Comparison of ENCODE assay signal across 15 cellular contexts in the genomic region with DNA sequence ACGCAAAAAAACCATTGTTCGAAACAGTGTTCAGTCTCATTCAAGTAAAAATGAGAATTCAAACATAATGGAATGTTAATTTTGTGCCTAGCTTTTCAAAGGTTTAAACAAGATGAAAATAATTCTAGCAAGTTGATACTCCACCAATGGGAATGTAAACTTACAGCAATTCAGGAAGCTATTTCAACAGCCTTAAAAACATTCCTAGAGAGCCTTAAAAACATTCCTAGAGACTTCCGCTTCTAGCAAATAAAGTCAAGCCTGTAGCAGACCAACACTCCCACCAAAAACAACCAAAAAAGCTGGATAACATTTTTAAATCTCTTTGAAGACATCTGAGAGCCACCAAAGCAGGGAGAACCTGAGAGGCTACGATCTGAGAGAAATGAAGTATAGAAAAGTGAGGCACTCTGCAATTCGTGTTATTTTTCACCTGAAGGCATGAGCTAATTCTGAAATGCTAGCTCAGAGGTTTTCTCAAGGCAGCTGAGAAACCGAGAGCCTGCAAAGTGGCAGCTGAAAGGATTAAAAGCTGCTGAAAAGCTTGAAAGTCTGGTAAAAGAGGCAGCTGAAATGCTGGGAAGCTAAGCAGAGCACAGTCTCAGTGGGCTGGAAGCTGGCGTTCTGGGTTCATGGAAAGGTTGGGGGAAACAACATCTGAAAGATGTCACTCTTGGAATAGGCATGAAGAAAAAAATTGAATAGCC. TPM values are rescaled to one million over a fixed set of nuclear protein-coding genes. Genes with fewer than 3 reads are reported as not detected.
DNase-seq lines count a peak whose midpoint lies in the region; ATAC-seq and TF ChIP-seq lines count a peak whose summit lies in the region.
"Had no signal": no experiment of that assay in that cellular context is flagged by ENCODE, and none has a peak within 500 bp of the region (broad histone marks: within the 10 kb centered on the region; RNA-seq: fewer than 3 reads in every experiment).

No MANE protein-coding gene starts in this region.

- peak overlapping the region in 1 of 2 donors; percentile 21 for H3K27ac ChIP-seq in coronary artery
- H3K27ac ChIP-seq in mesenchymal stem cell (ENCODE audit: low read length, poor library complexity, severe bottlenecking), result peak overlapping the region; percentile 46
- H3K27ac ChIP-seq in thoracic aorta, result peak overlapping the region; percentile 6 to 25
- H3K27ac ChIP-seq: BLaER1 treated with 17β-estradiol and CSF1 and Interleukin-3, amounts not matched to agents 10 nM and 100 nM; colonic mucosa; upper lobe of right lung; VCaP had no signal

- H2AK5ac ChIP-seq in mesenchymal stem cell (ENCODE audit: low read length, severe bottlenecking), result no peak overlapping the region

- H3K4me1 ChIP-seq in mesenchymal stem cell (ENCODE audit: control insufficient read depth, insufficient read depth, low read depth, low read length) (no peaks in the 10 kb centered on the region), thoracic aorta (ENCODE audit: control insufficient read depth in 1 of 2, low read depth in 2 of 2) (peaks cover 16 to 28% of the 10 kb centered on the region in 2 donors)
- H3K4me1 ChIP-seq: colonic mucosa, upper lobe of right lung had no signal

- H3K4me2 ChIP-seq in mesenchymal stem cell (ENCODE audit: low read length, poor library complexity, severe bottlenecking), result peak overlapping the region; percentile 59
- H3K4me2 ChIP-seq: BLaER1 treated with 17β-estradiol and CSF1 and Interleukin-3, amounts not matched to agents 10 nM and 100 nM had no signal

- no peaks in the 10 kb centered on the region for H3K36me3 ChIP-seq in MG63
- no peaks in the 10 kb centered on the region for H3K36me3 ChIP-seq in mesenchymal stem cell (ENCODE audit: control insufficient read depth in 1 of 2, insufficient read depth in 2 of 2, low read depth in 1 of 2, low read length in 2 of 2)
- no peaks in the 10 kb centered on the region for H3K36me3 ChIP-seq in thoracic aorta
- H3K36me3 ChIP-seq: colonic mucosa, upper lobe of right lung had no signal

- WGBS in mesenchymal stem cell, result 14% methylated on average over 5 of the region's 7 CpGs

- no peaks in the 10 kb centered on the region for H3K9me3 ChIP-seq in MG63
- no peaks in the 10 kb centered on the region for H3K9me3 ChIP-seq in mesenchymal stem cell (ENCODE audit: control insufficient read depth, low read length)
- no peaks in the 10 kb centered on the region for H3K9me3 ChIP-seq in thoracic aorta
- H3K9me3 ChIP-seq: colonic mucosa, upper lobe of right lung had no signal

- H3K27me3 ChIP-seq in MG63, result no peaks in the 10 kb centered on the region
- H3K27me3 ChIP-seq in mesenchymal stem cell (ENCODE audit: control insufficient read depth in 1 of 2, insufficient read depth in 1 of 2, low read length in 2 of 2), result no peaks in the 10 kb centered on the region
- H3K27me3 ChIP-seq in thoracic aorta (replicated peaks; ENCODE audit: insufficient read depth), result no peaks in the 10 kb centered on the region
- H3K27me3 ChIP-seq: BLaER1 treated with 17β-estradiol and CSF1 and Interleukin-3, amounts not matched to agents 10 nM and 100 nM; colonic mucosa; upper lobe of right lung had no signal

- H3K4ac ChIP-seq in mesenchymal stem cell (ENCODE audit: low read depth in 1 of 2, low read length in 2 of 2), result peak overlapping the region in 1 of 2 experiments; percentile 4

- H2AFZ ChIP-seq in mesenchymal stem cell (ENCODE audit: low read depth, low read length), result no peak overlapping the region

- H3K9ac ChIP-seq in mesenchymal stem cell (ENCODE audit: low read length), result no peak overlapping the region
- H3K9ac ChIP-seq: BLaER1 treated with 17β-estradiol and CSF1 and Interleukin-3, amounts not matched to agents 10 nM and 100 nM had no signal

- TF ChIP-seq CTCF in coronary artery (IDR thresholded peaks at IDR 0.05) (no peak), thoracic aorta (IDR thresholded peaks at IDR 0.05) (no peak)

- DNase-seq in MG63 (no peak), coronary artery (ENCODE audit: low spot score) (no peak), mesenchymal stem cell (peak; percentile 52), thoracic aorta (ENCODE audit: low spot score) (no peak), epidermal melanocyte (ENCODE audit: insufficient read length, low spot score) (no peak), GM19238 (ENCODE audit: insufficient read length, low spot score) (no peak), HuH-7.5 (ENCODE audit: low spot score) (no peak)
- DNase-seq: colonic mucosa; DMS79; NCI-H1092; stimulated activated CD4-positive, alpha-beta T cell treated with anti-CD3 and anti-CD28 coated beads, Interleukin-1b, Interleukin-23, amount 100 ng/mL, for 48 hours; upper lobe of right lung had no signal

- no peak overlapping the region for H4K8ac ChIP-seq in mesenchymal stem cell (ENCODE audit: low read length)

- peaks cover 4% of the 10 kb centered on the region for H3K79me1 ChIP-seq in mesenchymal stem cell (replicated peaks; ENCODE audit: low read length, poor library complexity, severe bottlenecking)

- H3K23ac ChIP-seq in mesenchymal stem cell (ENCODE audit: low read length in 2 of 2), result no peak overlapping the region

- H3K18ac ChIP-seq in mesenchymal stem cell (ENCODE audit: low read depth in 1 of 2, low read length in 2 of 2), result peak overlapping the region in 1 of 2 experiments; percentile 45

- H3K4me3 ChIP-seq in MG63, result peak overlapping the region; percentile 7; the same call in 1 of the 2 replicates
- peak overlapping the region; percentile 19 for H3K4me3 ChIP-seq in coronary artery
- H3K4me3 ChIP-seq in mesenchymal stem cell (ENCODE audit: insufficient read depth in 1 of 2, low read depth in 1 of 2, low read length in 2 of 2), result no peak overlapping the region
- peak overlapping the region; percentile 61 for H3K4me3 ChIP-seq in thoracic aorta
- H3K4me3 ChIP-seq: BLaER1 treated with 17β-estradiol and CSF1 and Interleukin-3, amounts not matched to agents 10 nM and 100 nM; colonic mucosa; upper lobe of right lung had no signal

- no peak overlapping the region for H3K14ac ChIP-seq in mesenchymal stem cell (ENCODE audit: low read length in 2 of 2)

- H2BK5ac ChIP-seq in mesenchymal stem cell (ENCODE audit: low read depth, low read length, poor library complexity, severe bottlenecking), result no peak overlapping the region

- no peak for ATAC-seq in thoracic aorta (ENCODE audit: insufficient number of reproducible peaks, low FRiP score, low read depth)
- ATAC-seq: activated naive CD4-positive, alpha-beta T cell treated with anti-CD3 and anti-CD28 coated beads, Interleukin-2, amount 50 U/mL, for 72 hours; upper lobe of right lung had no signal

- no peak overlapping the region for H2BK15ac ChIP-seq in mesenchymal stem cell (ENCODE audit: low read depth, poor library complexity, severe bottlenecking)

- H4K91ac ChIP-seq in mesenchymal stem cell (ENCODE audit: low read length), result no peak overlapping the region

- H2BK12ac ChIP-seq in mesenchymal stem cell (ENCODE audit: low read length in 2 of 2), result no peak overlapping the region

- H2BK120ac ChIP-seq in mesenchymal stem cell (ENCODE audit: low read depth, low read length), result no peak overlapping the region

RNA-seq across cellular contexts. Expression of a gene that starts 20.9 kb away (rescaled TPM):
- 0.03 and 0.10 TPM in 2 replicates for total RNA-seq in MG63 (2014; rRNA removed; shearing (Covaris generic); ENCODE audit: low replicate concordance)
- polyA plus RNA-seq in mesenchymal stem cell (2013, experiment 1 of 2), result 5.3 TPM
- polyA plus RNA-seq in mesenchymal stem cell (2013, experiment 2 of 2), result 5.4 TPM
- 1 to 10 TPM in 1 of 2 donors, under 1 TPM in 1; 0.99 to 3.4 TPM for total RNA-seq in thoracic aorta

Comparison
In these comparisons a context has a peak if more than half of its experiments do, and no peak if none do; other contexts are left out.
1. H3K4me3 ChIP-seq: peak in MG63 (single experiment), coronary artery (single experiment) and thoracic aorta (single experiment); none in mesenchymal stem cell (0 of 2).